ENCODE assay signal across 8 cellular contexts in the genomic region with DNA sequence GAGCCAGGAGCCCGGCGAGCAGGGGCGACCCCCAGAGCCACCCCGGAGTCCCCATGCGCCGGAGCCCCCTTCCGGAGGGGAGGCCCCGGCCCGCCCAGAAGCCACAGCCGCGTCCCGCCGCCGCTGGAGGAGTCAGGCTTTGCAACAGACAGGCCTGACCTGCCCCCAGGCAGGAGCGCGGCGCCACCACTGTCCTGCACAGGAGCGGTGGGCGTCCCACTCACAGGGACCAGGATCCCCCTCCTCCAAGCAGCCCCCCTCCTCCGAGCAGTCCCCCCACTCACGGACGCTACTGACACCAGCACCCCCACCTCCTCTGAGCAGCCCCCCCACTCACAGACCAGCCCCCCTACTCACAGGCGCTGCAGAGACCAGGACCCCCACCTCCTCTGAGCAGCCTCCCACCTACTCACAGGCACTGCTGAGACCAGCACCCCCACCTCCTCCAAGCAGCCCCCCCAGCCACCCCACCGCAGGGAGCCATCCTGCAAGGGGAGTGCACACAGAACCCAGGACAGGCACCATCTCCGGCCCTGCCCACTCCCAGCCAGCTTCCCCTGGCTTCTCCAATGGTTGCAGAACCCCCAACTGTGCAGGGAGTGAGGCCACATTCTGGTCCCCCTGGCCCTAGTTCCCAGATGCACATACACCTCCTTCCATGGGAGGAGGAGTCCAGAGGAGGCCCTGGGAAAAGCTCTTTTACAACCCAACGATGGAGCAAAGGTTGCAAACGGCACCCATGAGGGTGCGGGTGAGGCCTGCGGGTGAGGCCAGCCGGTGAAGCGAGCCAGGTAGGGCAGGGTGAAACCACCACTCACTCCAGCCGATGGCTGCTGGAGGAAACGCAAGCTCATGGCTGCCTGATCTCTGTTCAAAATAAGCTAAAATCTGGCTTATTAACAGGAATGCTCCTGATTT.
DNase-seq lines count a peak whose midpoint lies in the region; ATAC-seq, FAIRE-seq and TF ChIP-seq lines count a peak whose summit lies in the region.

No MANE protein-coding gene starts in this region.

- no peak for TF ChIP-seq POLR2A in lower leg skin (IDR thresholded peaks at IDR 0.05)

- DNase-seq in AG04450 (ENCODE audit: low read depth, low spot score) (no peak), Panc1 (ENCODE audit: low read depth, low spot score) (no peak), bronchial epithelial cell (ENCODE audit: low read depth) (no peak), lower leg skin (ENCODE audit: low spot score in 2 of 2) (no peak), amygdala (lab: John Stamatoyannopoulos, UW) (no peak)

- no TSS peak for BruUV-seq in Panc1 (replicated peaks; lab: Mats Ljungman, UMichigan)

- H3K27ac ChIP-seq in AG04450 (ENCODE audit: low read depth, low read length) (no peak overlapping the region), Panc1 (ENCODE audit: low read length) (peak overlapping the region; percentile 96), subcutaneous abdominal adipose tissue (ENCODE audit: low read depth, low read length) (peak overlapping the region; percentile 82)

- CTCF ChIA-PET in AG04450 (lab: Charles Lee): interaction anchor here (0.8 to 1.8 kb wide), 2 partner anchors 13 to 77 kb away, joined by 3 to 5 read pairs; no protein-coding TSS in a partner anchor
- CTCF ChIA-PET in Panc1 (lab: Charles Lee): interaction anchor here (0.8 to 2.0 kb wide), 2 partner anchors 13 to 38 kb away, joined by 6 to 13 read pairs; no protein-coding TSS in a partner anchor

- no peak for TF ChIP-seq CTCF in AG04450 (IDR thresholded peaks at IDR 0.05; ENCODE audit: low read depth, low read length)
- no peak for TF ChIP-seq CTCF in Panc1 (IDR thresholded peaks at IDR 0.05)
- no peak for TF ChIP-seq CTCF in bronchial epithelial cell (IDR thresholded peaks at IDR 0.05; ENCODE audit: insufficient read depth, low read length, severe bottlenecking)
- no peak for TF ChIP-seq CTCF in lower leg skin (IDR thresholded peaks at IDR 0.05)

- ATAC-seq in GM19463 (IDR thresholded peaks at IDR 0.05; ENCODE audit: unreplicated experiment) (peak; percentile 35), Panc1 (peak; percentile 33), HG02884 (IDR thresholded peaks at IDR 0.05; ENCODE audit: unreplicated experiment) (no peak)

- no peak for FAIRE-seq in bronchial epithelial cell (lab: Jason Lieb, UNC)

- POLR2A ChIA-PET in AG04450 (lab: Yijun Ruan, JAX): no interaction called here
- POLR2A ChIA-PET in Panc1 (lab: Charles Lee): interaction anchor here (0.7 kb wide), 1 partner anchor 28 kb away, joined by 3 read pairs; no protein-coding TSS in a partner anchor

- no peaks in the 10 kb centered on the region for H3K27me3 ChIP-seq in AG04450 (ENCODE audit: control insufficient read depth, insufficient read depth, low read length)
- H3K27me3 ChIP-seq in Panc1 (ENCODE audit: control insufficient read depth, insufficient read depth, low read length): no peaks in the 10 kb centered on the region
- H3K27me3 ChIP-seq in bronchial epithelial cell (ENCODE audit: control insufficient read depth, insufficient read depth, low read length): no peaks in the 10 kb centered on the region
- H3K27me3 ChIP-seq in subcutaneous abdominal adipose tissue (ENCODE audit: control insufficient read depth in 5 of 5, insufficient read depth in 4 of 5, low read length in 5 of 5): no peaks in the 10 kb centered on the region

- peaks cover 4% of the 10 kb centered on the region; the same call in 1 of the 2 replicates for H3K9me3 ChIP-seq in AG04450 (ENCODE audit: control insufficient read depth, insufficient read depth, low read length)
- H3K9me3 ChIP-seq in Panc1 (ENCODE audit: control insufficient read depth, insufficient read depth, low read depth, low read length): no peaks in the 10 kb centered on the region
- no peaks in the 10 kb centered on the region for H3K9me3 ChIP-seq in subcutaneous abdominal adipose tissue (ENCODE audit: control insufficient read depth in 5 of 5, low read length in 5 of 5)

- intact Hi-C loops in Panc1 (cut with micrococcal nuclease; ENCODE audit: unreplicated experiment): no loop called here
- intact Hi-C loops in lower leg skin (cut with DNase I; ENCODE audit: low total_unique reads): no loop called here

- H3K4me3 ChIP-seq in AG04450 (ENCODE audit: low read depth, low read length) (peak overlapping the region; percentile 69), Panc1 (ENCODE audit: low read depth in 2 of 2, low read length in 2 of 2) (peak overlapping the region; percentile 37 to 61), bronchial epithelial cell (ENCODE audit: low read depth, low read length) (peak overlapping the region; percentile 74), lower leg skin (ENCODE audit: low read depth, poor library complexity, severe bottlenecking) (peak overlapping the region; percentile 60), subcutaneous abdominal adipose tissue (ENCODE audit: low read depth in 1 of 5, low read length in 5 of 5) (peak overlapping the region in 4 of 5 donors; percentile 66 to 79 (median 72))

- peak overlapping the region in 4 of 5 donors; percentile 60 to 71 (median 67) for H3K9ac ChIP-seq in subcutaneous abdominal adipose tissue (ENCODE audit: low read length in 5 of 5)

- peaks cover 58% of the 10 kb centered on the region for H3K4me1 ChIP-seq in Panc1 (ENCODE audit: control insufficient read depth, insufficient read depth, low read length)
- peaks cover 14 to 47% (median 44%) of the 10 kb centered on the region in 5 donors for H3K4me1 ChIP-seq in subcutaneous abdominal adipose tissue (ENCODE audit: control insufficient read depth in 5 of 5, insufficient read depth in 5 of 5, low read length in 5 of 5)

- in situ Hi-C loops in Panc1 (cut with HindIII; ENCODE audit: low pct_unique_long_range_greater_than_20kb, low sequenced_read_pairs): no loop called here

- no peaks in the 10 kb centered on the region for H3K36me3 ChIP-seq in Panc1 (ENCODE audit: control insufficient read depth, insufficient read depth, low read length)
- H3K36me3 ChIP-seq in bronchial epithelial cell (ENCODE audit: control insufficient read depth, insufficient read depth, low read length): peaks cover 1% of the 10 kb centered on the region
- no peaks in the 10 kb centered on the region for H3K36me3 ChIP-seq in subcutaneous abdominal adipose tissue (ENCODE audit: control insufficient read depth in 5 of 5, insufficient read depth in 5 of 5, low read length in 5 of 5)

- WGBS in lower leg skin, 2 donors: 16 to 34% methylated on average over 12 to 27 of the region's 33 CpGs
